In genomic region chr4:92050875-92051274, GRCh38 we compare ENCODE assay signal across 19 cellular contexts.
"Had no signal": no experiment of that assay in that cellular context is flagged by ENCODE, and none has a peak within 500 bp of the region (broad histone marks: within the 10 kb centered on the region; RNA-seq: fewer than 3 reads in every experiment).

No MANE protein-coding gene starts in this region.

- H3K36me3 Mint-ChIP-seq: stimulated activated memory B cell treated with anti-CD40 and anti-IgM and Interleukin-4, amounts not matched to agents 10 μg/mL and 1 μg/mL and 100 μg/mL, for 72 hours had no signal

- H3K27ac Mint-ChIP-seq: dendritic cell treated with granulocyte-macrophage colony-stimulating factor and Interleukin-4, amounts not matched to agents 40 ng/mL and 50 ng/mL, for 4 days; effector memory CD8-positive, alpha-beta T cell; naive thymus-derived CD4-positive, alpha-beta T cell; nephron progenitor cell; stimulated activated memory B cell treated with anti-CD40 and anti-IgM and Interleukin-4, amounts not matched to agents 10 μg/mL and 1 μg/mL and 100 μg/mL, for 72 hours; stimulated activated naive CD8-positive, alpha-beta T cell treated with anti-CD3 and anti-CD28 coated beads, Interleukin-15, amount 100 ng/mL, for 72 hours had no signal

- H3K4me3 Mint-ChIP-seq: dendritic cell treated with granulocyte-macrophage colony-stimulating factor and Interleukin-4, amounts not matched to agents 40 ng/mL and 50 ng/mL, for 4 days; effector memory CD8-positive, alpha-beta T cell; naive thymus-derived CD4-positive, alpha-beta T cell; nephron progenitor cell; stimulated activated memory B cell treated with anti-CD40 and anti-IgM and Interleukin-4, amounts not matched to agents 10 μg/mL and 1 μg/mL and 100 μg/mL, for 72 hours; stimulated activated naive CD8-positive, alpha-beta T cell treated with anti-CD3 and anti-CD28 coated beads, Interleukin-15, amount 100 ng/mL, for 72 hours had no signal

- H3K4me3 ChIP-seq: esophagus squamous epithelium, hepatocyte, psoas muscle, right lobe of liver, spleen, testis, tibial nerve had no signal

- H3K27ac ChIP-seq: esophagus squamous epithelium, hepatocyte, psoas muscle, right lobe of liver, spleen, testis, tibial nerve had no signal

- H3K4me1 Mint-ChIP-seq: naive thymus-derived CD4-positive, alpha-beta T cell; nephron progenitor cell; stimulated activated memory B cell treated with anti-CD40 and anti-IgM and Interleukin-4, amounts not matched to agents 10 μg/mL and 1 μg/mL and 100 μg/mL, for 72 hours; stimulated activated naive CD8-positive, alpha-beta T cell treated with anti-CD3 and anti-CD28 coated beads, Interleukin-15, amount 100 ng/mL, for 72 hours had no signal

- H3K27me3 ChIP-seq: esophagus squamous epithelium, hepatocyte, right lobe of liver, spleen, testis, tibial nerve had no signal

- H3K4me2 ChIP-seq: hepatocyte had no signal

- H2AFZ ChIP-seq: hepatocyte had no signal

- H3K27me3 Mint-ChIP-seq: dendritic cell treated with granulocyte-macrophage colony-stimulating factor and Interleukin-4, amounts not matched to agents 40 ng/mL and 50 ng/mL, for 4 days; effector memory CD8-positive, alpha-beta T cell; stimulated activated memory B cell treated with anti-CD40 and anti-IgM and Interleukin-4, amounts not matched to agents 10 μg/mL and 1 μg/mL and 100 μg/mL, for 72 hours; stimulated activated naive CD8-positive, alpha-beta T cell treated with anti-CD3 and anti-CD28 coated beads, Interleukin-15, amount 100 ng/mL, for 72 hours had no signal

- H3K4me1 ChIP-seq: esophagus squamous epithelium, psoas muscle, right lobe of liver, spleen, testis, tibial nerve had no signal

- H3K9me3 ChIP-seq: esophagus squamous epithelium, psoas muscle, right lobe of liver had no signal

- ATAC-seq: effector memory CD8-positive, alpha-beta T cell; naive thymus-derived CD4-positive, alpha-beta T cell; psoas muscle; right lobe of liver; stimulated activated memory B cell treated with anti-CD40 and anti-IgM and Interleukin-4, amounts not matched to agents 10 μg/mL and 1 μg/mL and 100 μg/mL, for 72 hours; stimulated activated naive CD8-positive, alpha-beta T cell treated with anti-CD3 and anti-CD28 coated beads, Interleukin-15, amount 100 ng/mL, for 72 hours had no signal

- H3K36me3 ChIP-seq: esophagus squamous epithelium, right lobe of liver, spleen, tibial nerve had no signal

- H3K79me2 ChIP-seq: hepatocyte had no signal

- DNase-seq: effector memory CD8-positive, alpha-beta T cell; esophagus squamous epithelium; foreskin fibroblast; head of caudate nucleus; naive thymus-derived CD4-positive, alpha-beta T cell; nephron progenitor cell; psoas muscle; retina; right lobe of liver; spleen; stimulated activated CD4-positive, alpha-beta T cell treated with anti-CD3 and anti-CD28 coated beads, Interleukin-15, amount 100 ng/mL, for 24 hours; stimulated activated CD4-positive, alpha-beta T cell treated with anti-CD3 and anti-CD28 coated beads, Interleukin-1b, Interleukin-23, amount 100 ng/mL, for 48 hours; stimulated activated CD4-positive, alpha-beta T cell treated with anti-CD3 and anti-CD28 coated beads, Interleukin-4, amount 100 ng/mL, for 24 hours; stimulated activated naive CD8-positive, alpha-beta T cell treated with anti-CD3 and anti-CD28 coated beads, Interleukin-15, amount 100 ng/mL, for 72 hours; testis had no signal
